16 cellular contexts compared by ENCODE assay signal in the genomic region with DNA sequence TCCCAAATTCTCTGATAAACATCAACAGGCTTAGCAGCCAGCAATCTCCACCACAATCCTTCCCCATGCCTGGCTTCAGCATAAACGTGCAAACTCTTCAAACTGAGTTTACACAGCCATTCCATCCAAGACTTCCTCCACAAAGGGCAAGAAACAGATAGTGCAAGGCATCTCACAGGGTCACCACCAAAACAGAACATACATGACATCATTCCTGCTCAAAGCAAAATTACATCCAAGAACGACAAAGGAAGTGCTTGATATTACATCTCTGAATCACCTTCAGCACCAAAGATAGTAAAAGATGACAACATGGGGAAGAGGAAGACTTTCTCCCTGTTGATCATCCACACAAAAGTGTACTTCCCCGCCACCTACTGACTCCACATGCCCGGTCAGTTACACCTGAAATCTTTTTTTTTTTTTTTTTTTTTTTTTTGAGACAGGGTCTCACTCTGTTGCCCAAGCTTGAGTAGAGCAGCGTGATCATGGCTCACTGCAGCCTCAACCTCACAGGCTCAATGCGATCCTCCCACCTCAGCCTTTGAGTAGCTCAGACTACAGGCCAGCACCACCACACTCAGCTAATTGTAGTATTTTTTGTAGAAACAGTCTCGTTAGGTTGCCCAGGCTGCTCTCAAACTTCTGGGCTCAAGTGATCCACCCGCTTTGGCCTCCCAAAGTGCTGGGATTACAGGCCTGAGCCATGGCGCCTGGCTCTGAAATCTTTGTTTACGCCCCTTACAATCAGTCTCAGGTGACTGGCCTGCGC.
DNase-seq lines count a peak whose midpoint lies in the region; ATAC-seq, FAIRE-seq and TF ChIP-seq lines count a peak whose summit lies in the region.
"Had no signal": no experiment of that assay in that cellular context is flagged by ENCODE, and none has a peak within 500 bp of the region (broad histone marks: within the 10 kb centered on the region; RNA-seq: fewer than 3 reads in every experiment).

No MANE protein-coding gene starts in this region.

- no peaks in the 10 kb centered on the region for H3K36me3 ChIP-seq in astrocyte (ENCODE audit: insufficient read depth, low read length)

- peak; percentile 39 for FAIRE-seq in astrocyte (lab: Jason Lieb, UNC)
- FAIRE-seq: A549, TTC549 had no signal

- ATAC-seq in left cardiac atrium (peak; percentile 29 to 30), SK-N-SH treated with all-trans-retinoic acid at 6 μM for 48 hours (no peak)
- ATAC-seq: A549; activated naive CD8-positive, alpha-beta T cell treated with anti-CD3 and anti-CD28 coated beads, Interleukin-2, amount 50 U/mL, for 24 hours; left lobe of liver had no signal

- H3K4me3 Mint-ChIP-seq in astrocyte (ENCODE audit: unreplicated experiment) (no peak overlapping the region), progenitor cell of endocrine pancreas (ENCODE audit: low read depth) (no peak overlapping the region)
- H3K4me3 Mint-ChIP-seq: activated CD4-positive, alpha-beta memory T cell treated with anti-CD3 and anti-CD28 coated beads for 36 hours; activated naive CD8-positive, alpha-beta T cell treated with anti-CD3 and anti-CD28 coated beads, Interleukin-2, amount 50 U/mL, for 24 hours; CD4-positive, alpha-beta T cell had no signal

- DNase-seq in NCI-H748 (lab: John Stamatoyannopoulos, UW; ENCODE audit: unreplicated experiment) (peak; percentile 72), NCI-H748 treated with DMSO at 0.1 percent for 48 hours (lab: John Stamatoyannopoulos, UW) (no peak), astrocyte (ENCODE audit: low read depth) (no peak), left cardiac atrium (no peak), progenitor cell of endocrine pancreas (ENCODE audit: low spot score, unreplicated experiment) (no peak), GM20000 (ENCODE audit: low spot score) (no peak), mesenteric fat pad (ENCODE audit: low spot score) (no peak)
- DNase-seq: activated CD4-positive, alpha-beta memory T cell treated with anti-CD3 and anti-CD28 coated beads for 36 hours; activated naive CD8-positive, alpha-beta T cell treated with anti-CD3 and anti-CD28 coated beads, Interleukin-2, amount 50 U/mL, for 24 hours; CD4-positive, alpha-beta T cell; SK-N-SH; stimulated activated CD8-positive, alpha-beta memory T cell treated with anti-CD3 and anti-CD28 coated beads, Interleukin-4, amount 100 ng/mL, for 48 hours had no signal

- H3K9ac ChIP-seq in astrocyte (ENCODE audit: low read length), result no peak overlapping the region
- H3K9ac ChIP-seq: SK-N-SH had no signal

- peak overlapping the region; percentile 16 for H3K4me2 ChIP-seq in astrocyte (ENCODE audit: low read length)
- H3K4me2 ChIP-seq: A549, SK-N-SH had no signal

- H3K4me1 Mint-ChIP-seq in astrocyte (ENCODE audit: low read depth, unreplicated experiment) (peaks cover 4% of the 10 kb centered on the region), progenitor cell of endocrine pancreas (ENCODE audit: low read depth) (peaks cover 23% of the 10 kb centered on the region)
- H3K4me1 Mint-ChIP-seq: activated naive CD8-positive, alpha-beta T cell treated with anti-CD3 and anti-CD28 coated beads, Interleukin-2, amount 50 U/mL, for 24 hours had no signal

- H2AFZ ChIP-seq in astrocyte (ENCODE audit: low read depth, low read length), result no peak overlapping the region

- no peaks in the 10 kb centered on the region for H3K27me3 ChIP-seq in astrocyte (ENCODE audit: insufficient read depth, low read length)

- peaks cover 4% of the 10 kb centered on the region for H3K9me3 Mint-ChIP-seq in astrocyte (ENCODE audit: unreplicated experiment)
- peaks cover 6% of the 10 kb centered on the region for H3K9me3 Mint-ChIP-seq in progenitor cell of endocrine pancreas (ENCODE audit: low read depth)
- H3K9me3 Mint-ChIP-seq: activated CD4-positive, alpha-beta memory T cell treated with anti-CD3 and anti-CD28 coated beads for 36 hours; activated naive CD8-positive, alpha-beta T cell treated with anti-CD3 and anti-CD28 coated beads, Interleukin-2, amount 50 U/mL, for 24 hours; CD4-positive, alpha-beta T cell had no signal

- intact Hi-C loops in left cardiac atrium (cut with DNase I), result no loop called here

- peaks cover 31% of the 10 kb centered on the region for H3K79me2 ChIP-seq in astrocyte (ENCODE audit: insufficient read depth, low read length)

- H3K4me3 ChIP-seq in astrocyte (ENCODE audit: insufficient read depth, low read depth, low read length), result no peak overlapping the region
- H3K4me3 ChIP-seq: A549 had no signal

- TF ChIP-seq CTCF in astrocyte (IDR thresholded peaks at IDR 0.05; ENCODE audit: insufficient read depth, low read depth, low read length) (no peak), progenitor cell of endocrine pancreas (IDR thresholded peaks at IDR 0.05; ENCODE audit: unreplicated experiment) (no peak), GM20000 (IDR thresholded peaks at IDR 0.05; ENCODE audit: extremely low read depth, missing control alignments) (no peak)

- no peaks in the 10 kb centered on the region for H3K27me3 Mint-ChIP-seq in astrocyte (ENCODE audit: low read depth, unreplicated experiment)
- H3K27me3 Mint-ChIP-seq in progenitor cell of endocrine pancreas, result no peaks in the 10 kb centered on the region
- H3K27me3 Mint-ChIP-seq: activated CD4-positive, alpha-beta memory T cell treated with anti-CD3 and anti-CD28 coated beads for 36 hours had no signal

- H4K20me1 ChIP-seq in astrocyte (ENCODE audit: insufficient read depth, low read length), result peaks cover 36% of the 10 kb centered on the region

- no peak overlapping the region for H3K27ac ChIP-seq in astrocyte (ENCODE audit: low read depth, low read length)

- peaks cover 12% of the 10 kb centered on the region for H3K4me1 ChIP-seq in astrocyte (ENCODE audit: insufficient read depth, low read length)

- no peaks in the 10 kb centered on the region for H3K9me3 ChIP-seq in astrocyte (ENCODE audit: insufficient read depth, low read depth, low read length)
- H3K9me3 ChIP-seq: SK-N-SH had no signal

- H3K36me3 Mint-ChIP-seq in astrocyte (ENCODE audit: low read depth, unreplicated experiment) (peaks cover 6% of the 10 kb centered on the region), progenitor cell of endocrine pancreas (ENCODE audit: insufficient read depth) (peaks cover 16% of the 10 kb centered on the region)
- H3K36me3 Mint-ChIP-seq: activated CD4-positive, alpha-beta memory T cell treated with anti-CD3 and anti-CD28 coated beads for 36 hours had no signal

- H3K27ac Mint-ChIP-seq in astrocyte (ENCODE audit: unreplicated experiment) (no peak overlapping the region), progenitor cell of endocrine pancreas (peak overlapping the region; percentile 81)
- H3K27ac Mint-ChIP-seq: activated CD4-positive, alpha-beta memory T cell treated with anti-CD3 and anti-CD28 coated beads for 36 hours; activated naive CD8-positive, alpha-beta T cell treated with anti-CD3 and anti-CD28 coated beads, Interleukin-2, amount 50 U/mL, for 24 hours; CD4-positive, alpha-beta T cell had no signal

TF ChIP-seq in SK-N-SH treated with all-trans-retinoic acid at 6 μM for 48 hours, 23 proteins besides CTCF, POLR2A, EP300 and RAD21:
- TF ChIP-seq ESRRG (CRISPR knock-in tag; IDR thresholded peaks at IDR 0.05) (no peak), GLIS3 (CRISPR knock-in tag; IDR thresholded peaks at IDR 0.05) (no peak), TCF4 (CRISPR knock-in tag; IDR thresholded peaks at IDR 0.05; ENCODE audit: borderline replicate concordance) (no peak), POU6F1 (CRISPR knock-in tag; IDR thresholded peaks at IDR 0.05; ENCODE audit: borderline replicate concordance, low read depth) (no peak), SNAI2 (CRISPR knock-in tag; IDR thresholded peaks at IDR 0.05) (no peak), ZNF565 (CRISPR knock-in tag; conservative IDR thresholded peaks at IDR 0.05; ENCODE audit: low read depth) (no peak), CREB5 (CRISPR knock-in tag; IDR thresholded peaks at IDR 0.05; ENCODE audit: low read depth) (no peak)
